Comparison of ENCODE assay signal across 8 cellular contexts in genomic region chr20:19628570-19629134, GRCh38.
DNase-seq lines count a peak whose midpoint lies in the region; ATAC-seq and TF ChIP-seq lines count a peak whose summit lies in the region.

No MANE protein-coding gene starts in this region.

- peaks cover 7% of the 10 kb centered on the region for H3K27me3 Mint-ChIP-seq in activated T-cell treated with anti-CD3 and anti-CD28 coated beads, Interleukin-2, amount 50 U/mL, for 4 hours (ENCODE audit: low read depth)
- peaks cover 2% of the 10 kb centered on the region for H3K27me3 Mint-ChIP-seq in activated CD4-positive, alpha-beta memory T cell treated with anti-CD3 and anti-CD28 coated beads for 36 hours

- TF ChIP-seq CTCF in prostate gland (IDR thresholded peaks at IDR 0.05): peak in 3 of 4 experiments; percentile 44 to 56 (median 52)

- H3K36me3 Mint-ChIP-seq in activated T-cell treated with anti-CD3 and anti-CD28 coated beads, Interleukin-2, amount 50 U/mL, for 4 hours (ENCODE audit: insufficient read depth): no peaks in the 10 kb centered on the region
- no peaks in the 10 kb centered on the region for H3K36me3 Mint-ChIP-seq in activated CD4-positive, alpha-beta memory T cell treated with anti-CD3 and anti-CD28 coated beads for 36 hours

- no peak for TF ChIP-seq POLR2A in prostate gland (IDR thresholded peaks at IDR 0.05)

- ATAC-seq in activated T-cell treated with anti-CD3 and anti-CD28 coated beads, Interleukin-2, amount 50 U/mL, for 4 hours: no peak
- ATAC-seq in HG02884 (IDR thresholded peaks at IDR 0.05; ENCODE audit: unreplicated experiment) (peak; percentile 54), GM18907 (IDR thresholded peaks at IDR 0.05; ENCODE audit: unreplicated experiment) (no peak)

- no peaks in the 10 kb centered on the region for H3K4me1 ChIP-seq in prostate gland (replicated peaks)

- no peak overlapping the region for H3K4me3 ChIP-seq in prostate gland

- H3K4me3 Mint-ChIP-seq in activated T-cell treated with anti-CD3 and anti-CD28 coated beads, Interleukin-2, amount 50 U/mL, for 4 hours: no peak overlapping the region
- no peak overlapping the region for H3K4me3 Mint-ChIP-seq in activated CD4-positive, alpha-beta memory T cell treated with anti-CD3 and anti-CD28 coated beads for 36 hours

- H3K36me3 ChIP-seq in prostate gland: no peaks in the 10 kb centered on the region

- no peaks in the 10 kb centered on the region for H3K9me3 ChIP-seq in prostate gland

- CTCF ChIA-PET in activated CD4-positive, alpha-beta memory T cell treated with anti-CD3 and anti-CD28 coated beads for 36 hours (lab: Charles Lee): interaction anchor here (0.7 to 3.9 kb wide), 9 partner anchors 9 to 137 kb away, joined by 3 to 24 read pairs (median 5); no protein-coding TSS in a partner anchor

- POLR2A ChIA-PET in activated CD4-positive, alpha-beta memory T cell treated with anti-CD3 and anti-CD28 coated beads for 36 hours (lab: Charles Lee): no interaction called here

- DNase-seq in activated T-cell treated with anti-CD3 and anti-CD28 coated beads for 24 hours (ENCODE audit: low read depth) (peak; percentile 17), NCI-H2227 treated with DMSO at 0.1 percent for 48 hours (lab: John Stamatoyannopoulos, UW) (peak; percentile 60), glomerular visceral epithelial cell (ENCODE audit: extremely low spot score) (peak; percentile 74), prostate gland (ENCODE audit: low spot score) (peak; percentile 40)
- DNase-seq in activated T-cell treated with anti-CD3 and anti-CD28 coated beads, Interleukin-2, amount 50 U/mL, for 4 hours: no peak
- DNase-seq in activated CD4-positive, alpha-beta memory T cell treated with anti-CD3 and anti-CD28 coated beads for 36 hours: peak; percentile 45

- no peak overlapping the region for H3K27ac Mint-ChIP-seq in activated CD4-positive, alpha-beta memory T cell treated with anti-CD3 and anti-CD28 coated beads for 36 hours

- no peaks in the 10 kb centered on the region for H3K27me3 ChIP-seq in prostate gland (replicated peaks; ENCODE audit: insufficient read depth)

- intact Hi-C loops in activated CD4-positive, alpha-beta memory T cell treated with anti-CD3 and anti-CD28 coated beads for 36 hours (cut with micrococcal nuclease): loop anchor here (2.0 kb wide), 1 partner anchor 34 kb away; no protein-coding TSS in a partner anchor
- intact Hi-C loops in prostate gland (cut with DNase I): no loop called here

- no peak overlapping the region for H3K27ac ChIP-seq in prostate gland

- peaks cover 11% of the 10 kb centered on the region for H3K9me3 Mint-ChIP-seq in activated T-cell treated with anti-CD3 and anti-CD28 coated beads, Interleukin-2, amount 50 U/mL, for 4 hours
- H3K9me3 Mint-ChIP-seq in activated CD4-positive, alpha-beta memory T cell treated with anti-CD3 and anti-CD28 coated beads for 36 hours: no peaks in the 10 kb centered on the region

- no peaks in the 10 kb centered on the region for H3K4me1 Mint-ChIP-seq in activated T-cell treated with anti-CD3 and anti-CD28 coated beads, Interleukin-2, amount 50 U/mL, for 4 hours (ENCODE audit: low read depth)
- no peaks in the 10 kb centered on the region for H3K4me1 Mint-ChIP-seq in activated CD4-positive, alpha-beta memory T cell treated with anti-CD3 and anti-CD28 coated beads for 36 hours (ENCODE audit: low read depth)

- 97% methylated on average over 1 of the region's 2 CpGs for WGBS in prostate gland
